ENCODE assay signal across 8 cellular contexts in genomic region chr12:57864811-57865751, GRCh38. TPM values are rescaled to one million over a fixed set of nuclear protein-coding genes. Genes with fewer than 3 reads are reported as not detected.
DNase-seq lines count a peak whose midpoint lies in the region; ATAC-seq and TF ChIP-seq lines count a peak whose summit lies in the region.

No MANE protein-coding gene starts in this region.

- no peaks in the 10 kb centered on the region for H3K9me3 Mint-ChIP-seq in activated naive CD4-positive, alpha-beta T cell treated with anti-CD3 and anti-CD28 coated beads, Interleukin-2, amount 50 U/mL, for 72 hours
- no peaks in the 10 kb centered on the region for H3K9me3 Mint-ChIP-seq in osteocyte (ENCODE audit: unreplicated experiment)

- no peaks in the 10 kb centered on the region for H3K36me3 ChIP-seq in urinary bladder (ENCODE audit: insufficient read depth)

- no peak overlapping the region for H3K27ac Mint-ChIP-seq in activated naive CD4-positive, alpha-beta T cell treated with anti-CD3 and anti-CD28 coated beads, Interleukin-2, amount 50 U/mL, for 72 hours
- peak overlapping the region; percentile 92 for H3K27ac Mint-ChIP-seq in osteocyte (ENCODE audit: unreplicated experiment)

- no peaks in the 10 kb centered on the region for H3K4me1 ChIP-seq in urinary bladder (ENCODE audit: insufficient read depth)

- peak overlapping the region; percentile 57 for H3K4me3 ChIP-seq in urinary bladder (ENCODE audit: low read depth, low read length)

- peak; percentile 66 for ATAC-seq in HG03025 (IDR thresholded peaks at IDR 0.05; ENCODE audit: low FRiP score, unreplicated experiment)
- peak; percentile 93 to 96 for ATAC-seq in activated naive CD4-positive, alpha-beta T cell treated with anti-CD3 and anti-CD28 coated beads, Interleukin-2, amount 50 U/mL, for 72 hours

- no peaks in the 10 kb centered on the region for H3K36me3 Mint-ChIP-seq in activated naive CD4-positive, alpha-beta T cell treated with anti-CD3 and anti-CD28 coated beads, Interleukin-2, amount 50 U/mL, for 72 hours
- no peaks in the 10 kb centered on the region for H3K36me3 Mint-ChIP-seq in osteocyte (ENCODE audit: unreplicated experiment)

- peak overlapping the region; percentile 62 for H3K4me3 Mint-ChIP-seq in osteocyte (ENCODE audit: unreplicated experiment)

- H3K27me3 Mint-ChIP-seq in osteocyte (ENCODE audit: unreplicated experiment): no peaks in the 10 kb centered on the region

- TF ChIP-seq CTCF in osteocyte (IDR thresholded peaks at IDR 0.05): no peak

- peak; percentile 38 for DNase-seq in SIG-M5 treated with dmso at 0.1 percent for 504 hours (lab: John Stamatoyannopoulos, UW; ENCODE audit: unreplicated experiment)
- no peak for DNase-seq in SIG-M5 (lab: John Stamatoyannopoulos, UW)
- DNase-seq in RKO (ENCODE audit: low spot score): peak; percentile 82
- DNase-seq in activated naive CD4-positive, alpha-beta T cell treated with anti-CD3 and anti-CD28 coated beads, Interleukin-2, amount 50 U/mL, for 72 hours (ENCODE audit: low spot score in 2 of 2): peak; percentile 63 to 64
- DNase-seq in glomerular visceral epithelial cell (ENCODE audit: extremely low spot score): peak; percentile 73
- DNase-seq in osteocyte (ENCODE audit: extremely low spot score, unreplicated experiment): peak; percentile 87

- peak overlapping the region; percentile 96 for H3K27ac ChIP-seq in urinary bladder (ENCODE audit: low read depth)

- WGBS in urinary bladder: under 1% methylated on average over 66 of the region's 66 CpGs

- H3K4me1 Mint-ChIP-seq in osteocyte (ENCODE audit: unreplicated experiment): peaks cover 32% of the 10 kb centered on the region

RNA-seq across cellular contexts. Expression of gene CTDSP2, which starts 18.6 kb away (rescaled TPM):
- 100 to 1,000 TPM in 1 of 2 donors, 10 to 100 TPM in 1; 76.3 to 103 TPM for total RNA-seq in activated naive CD4-positive, alpha-beta T cell treated with anti-CD3 and anti-CD28 coated beads, Interleukin-2, amount 50 U/mL, for 72 hours
- total RNA-seq in osteocyte: 171 and 179 TPM in 2 replicates
- total RNA-seq in urinary bladder: 80.2 TPM
- 145 TPM for polyA plus RNA-seq in urinary bladder

RNA-seq across cellular contexts. Expression of gene AVIL, which starts 46.5 kb away (rescaled TPM):
- 1 to 10 TPM in 1 of 2 donors, under 1 TPM in 1; 0.23 to 3.1 TPM for total RNA-seq in activated naive CD4-positive, alpha-beta T cell treated with anti-CD3 and anti-CD28 coated beads, Interleukin-2, amount 50 U/mL, for 72 hours
- total RNA-seq in osteocyte (4.7 and 6.0 TPM in 2 replicates), urinary bladder (6.1 TPM)
- polyA plus RNA-seq in urinary bladder: 2.7 TPM
